ENCODE assay signal across 27 cellular contexts in the genomic region with DNA sequence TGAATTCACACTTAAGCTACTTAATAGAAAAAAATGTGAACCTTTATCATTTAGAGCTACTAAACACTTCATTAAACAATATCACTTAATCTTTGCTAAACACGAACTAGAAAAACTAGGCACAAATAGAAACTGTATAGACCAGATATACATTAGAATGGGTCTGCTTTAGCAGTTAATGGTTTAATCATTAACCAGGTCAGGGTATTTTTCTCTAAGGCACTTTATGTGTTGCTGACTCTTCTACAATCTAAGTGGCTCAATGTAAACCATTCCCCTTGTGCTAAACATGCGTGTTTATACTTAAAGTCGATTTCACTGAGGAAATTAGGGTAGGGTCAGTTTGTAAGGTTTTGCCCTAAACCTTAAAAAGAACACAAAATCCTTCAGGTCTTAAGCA. TPM values are rescaled to one million over a fixed set of nuclear protein-coding genes. Genes with fewer than 3 reads are reported as not detected.
DNase-seq lines count a peak whose midpoint lies in the region; ATAC-seq and TF ChIP-seq lines count a peak whose summit lies in the region.
"Had no signal": no experiment of that assay in that cellular context is flagged by ENCODE, and none has a peak within 500 bp of the region (broad histone marks: within the 10 kb centered on the region; RNA-seq: fewer than 3 reads in every experiment).

No MANE protein-coding gene starts in this region.

- H3K36me3 Mint-ChIP-seq in HFFc6 (ENCODE audit: low read depth), result 0 out of 2 replicates have a peak, but pooled peaks cover under 1% of the 10 kb centered on the region
- H3K36me3 Mint-ChIP-seq: CD8-positive, alpha-beta T cell had no signal

- H3K36me3 ChIP-seq in OCI-LY3 (replicated peaks; ENCODE audit: low read depth, low read length) (no peaks in the 10 kb centered on the region), psoas muscle (ENCODE audit: insufficient read depth in 1 of 2, low read depth in 1 of 2) (no peaks in the 10 kb centered on the region)
- H3K36me3 ChIP-seq: MG63, pancreas, right atrium auricular region had no signal

- no peak for ATAC-seq in psoas muscle
- no peak for ATAC-seq in HG02981 (IDR thresholded peaks at IDR 0.05; ENCODE audit: unreplicated experiment)
- ATAC-seq: activated CD4-positive, alpha-beta T cell treated with anti-CD3 and anti-CD28 coated beads for 36 hours; body of pancreas; CD8-positive, alpha-beta T cell; Right ventricle myocardium inferior; SK-N-SH treated with all-trans-retinoic acid at 6 μM for 48 hours had no signal

- H3K27ac ChIP-seq in OCI-LY3 (ENCODE audit: low read length) (peak overlapping the region; percentile 42; the same call in 1 of the 2 replicates), epithelial cell of prostate (peak overlapping the region; percentile 98), psoas muscle (peak overlapping the region; percentile 56)
- H3K27ac ChIP-seq: A549, right atrium auricular region had no signal

- H3K9ac ChIP-seq in OCI-LY3 (ENCODE audit: low read length), result peak overlapping the region; percentile 44; the same call in 1 of the 2 replicates

- intact Hi-C loops in psoas muscle (cut with DNase I), result no loop called here

- H3K79me2 ChIP-seq in OCI-LY3 (ENCODE audit: low read length), result no peaks in the 10 kb centered on the region; the same call in 1 of the 2 replicates

- peak overlapping the region; percentile 60; the same call in 1 of the 2 replicates for H3K4me3 ChIP-seq in OCI-LY3 (ENCODE audit: low read length)
- no peak overlapping the region for H3K4me3 ChIP-seq in psoas muscle
- H3K4me3 ChIP-seq: A549, body of pancreas, MG63, pancreas, right atrium auricular region had no signal

- H3K27me3 Mint-ChIP-seq in HFFc6 (ENCODE audit: insufficient read depth), result no peaks in the 10 kb centered on the region; the same call in 1 of the 2 replicates
- H3K27me3 Mint-ChIP-seq: activated CD4-positive, alpha-beta T cell treated with anti-CD3 and anti-CD28 coated beads for 36 hours; B cell had no signal

- no peak overlapping the region for H3K27ac Mint-ChIP-seq in HFFc6
- H3K27ac Mint-ChIP-seq: CD8-positive, alpha-beta T cell had no signal

- 94 to 95% (median 94%) methylated on average over 3 of the region's 3 CpGs for WGBS in psoas muscle, 3 donors

- no peak overlapping the region for H3K4me3 Mint-ChIP-seq in HFFc6

- H3K9me3 ChIP-seq in OCI-LY3 (ENCODE audit: insufficient read depth, low read length), result no peaks in the 10 kb centered on the region
- no peaks in the 10 kb centered on the region for H3K9me3 ChIP-seq in psoas muscle
- H3K9me3 ChIP-seq: A549, body of pancreas, MG63, pancreas, right atrium auricular region had no signal

- peaks cover under 1% of the 10 kb centered on the region; the same call in 1 of the 2 replicates for H3K9me3 Mint-ChIP-seq in HFFc6
- H3K9me3 Mint-ChIP-seq: CD8-positive, alpha-beta T cell had no signal

- H3K27me3 ChIP-seq in OCI-LY3 (ENCODE audit: low read depth, low read length) (no peaks in the 10 kb centered on the region), psoas muscle (ENCODE audit: insufficient read depth in 3 of 3, low read length in 2 of 3) (no peaks in the 10 kb centered on the region)
- H3K27me3 ChIP-seq: body of pancreas, MG63, pancreas, right atrium auricular region had no signal

- H2AFZ ChIP-seq in OCI-LY3 (ENCODE audit: low read depth, low read length), result no peak overlapping the region

- peak; percentile 48 for DNase-seq in ACHN
- DNase-seq in epithelial cell of prostate (ENCODE audit: low read depth, low spot score), result no peak
- DNase-seq in psoas muscle, result no peak
- DNase-seq in activated naive CD4-positive, alpha-beta T cell treated with anti-CD3 and anti-CD28 coated beads, Interleukin-2, amount 50 U/mL, for 16 hours, result no peak
- no peak for DNase-seq in HFFc6
- DNase-seq in stimulated activated CD4-positive, alpha-beta T cell treated with anti-CD3 and anti-CD28 coated beads, Interleukin-1b, Interleukin-23, amount 100 ng/mL, for 48 hours, result no peak
- DNase-seq: activated CD4-positive, alpha-beta T cell treated with anti-CD3 and anti-CD28 coated beads for 36 hours; activated CD8-positive, alpha-beta memory T cell treated with anti-CD3 and anti-CD28 coated beads for 24 hours; body of pancreas; CD8-positive, alpha-beta T cell; DMS 273 treated with DMSO at 0.1 percent for 48 hours; H7; islet precursor cell; MG63; NCI-H1417 treated with DMSO at 0.1 percent for 48 hours; NCI-H2081 treated with DMSO at 0.1 percent for 48 hours; pancreas; stimulated activated CD4-positive, alpha-beta T cell treated with anti-CD3 and anti-CD28 coated beads, Interleukin-4, amount 100 ng/mL, for 24 hours; stimulated activated naive CD4-positive, alpha-beta T cell had no signal

- in situ Hi-C loops in ACHN (cut with HindIII; ENCODE audit: low pct_ligation_motif_present, low pct_unique_long_range_greater_than_20kb, low sequenced_read_pairs), result no loop called here

- no peak for TF ChIP-seq CTCF in OCI-LY3 (IDR thresholded peaks at IDR 0.05; ENCODE audit: low read depth, low read length)
- no peak for TF ChIP-seq CTCF in psoas muscle (IDR thresholded peaks at IDR 0.05)
- TF ChIP-seq CTCF in HFFc6 (IDR thresholded peaks at IDR 0.05), result no peak

- H3K4me2 ChIP-seq in OCI-LY3 (ENCODE audit: low read length), result peak overlapping the region; percentile 79

- H3K4me1 ChIP-seq in OCI-LY3 (ENCODE audit: low read length), result peaks cover 24% of the 10 kb centered on the region
- peaks cover 73% of the 10 kb centered on the region for H3K4me1 ChIP-seq in psoas muscle

- H4K20me1 ChIP-seq in OCI-LY3 (ENCODE audit: insufficient read depth, low read length), result 0 out of 2 replicates have a peak, but pooled peaks cover 5% of the 10 kb centered on the region

- H3K4me1 Mint-ChIP-seq in HFFc6 (ENCODE audit: low read depth), result peaks cover 14% of the 10 kb centered on the region

RNA-seq across cellular contexts. Expression of gene TMCC3, which starts 29.7 kb away (rescaled TPM):
- total RNA-seq in psoas muscle, result 10 to 100 TPM; 18.2 to 61.6 (median 28.0) TPM
- 10 to 100 TPM; 10.6 to 32.6 (median 10.8) TPM for polyA plus RNA-seq in psoas muscle
- not detected for total RNA-seq in HFFc6 (2021; fragmentation: NEBNext Ultra II Directional; extraction: Animal tissue kit (Norgen Biotek cat#: 25700))
- total RNA-seq: T-helper 2 cell treated with Interferon-gamma antibody and Interleukin-4, amounts not matched to agents 100 ng/mL and 5 ng/mL, for 36 hours had no signal

Comparison
In these comparisons a context has a peak if more than half of its experiments do, and no peak if none do; other contexts are left out.
1. H3K27ac ChIP-seq: peak in every context shown above with its lines; median percentile 98 in epithelial cell of prostate; 56 in psoas muscle; 42 in OCI-LY3.
2. RNA of gene TMCC3, which starts 29.7 kb away (total RNA-seq): 18.2 to 61.6 TPM in psoas muscle; not detected in HFFc6; every median in the first group is over 10 times any median in the second.